1 cellular context compared by ENCODE assay signal in the genomic region with DNA sequence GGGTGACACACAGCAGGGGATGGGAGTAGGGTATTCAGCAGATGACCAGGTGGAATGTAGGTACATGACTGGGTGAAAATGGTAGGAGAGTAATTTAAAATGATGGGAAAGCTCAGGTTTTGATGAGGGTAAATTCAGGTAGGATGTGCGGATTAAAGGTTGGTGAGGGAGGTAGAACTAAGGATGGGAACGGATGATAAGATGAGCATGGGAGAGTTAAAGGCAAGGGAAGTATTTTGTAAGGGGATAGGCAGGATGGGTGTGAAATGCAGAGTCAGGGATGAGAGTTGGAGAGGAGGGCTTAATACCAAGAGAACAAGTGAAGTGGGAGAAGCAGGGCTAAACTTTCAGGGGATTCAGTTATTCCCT.
TF ChIP-seq lines count a peak whose summit lies in the region.

No MANE protein-coding gene starts in this region.

TF ChIP-seq in HepG2, 621 proteins besides CTCF, POLR2A, EP300 and RAD21:
- TF ChIP-seq ZNF746 (CRISPR knock-in tag; IDR thresholded peaks at IDR 0.05) (no peak), ZNF709 (CRISPR knock-in tag; IDR thresholded peaks at IDR 0.05) (no peak)
